In the genomic region with DNA sequence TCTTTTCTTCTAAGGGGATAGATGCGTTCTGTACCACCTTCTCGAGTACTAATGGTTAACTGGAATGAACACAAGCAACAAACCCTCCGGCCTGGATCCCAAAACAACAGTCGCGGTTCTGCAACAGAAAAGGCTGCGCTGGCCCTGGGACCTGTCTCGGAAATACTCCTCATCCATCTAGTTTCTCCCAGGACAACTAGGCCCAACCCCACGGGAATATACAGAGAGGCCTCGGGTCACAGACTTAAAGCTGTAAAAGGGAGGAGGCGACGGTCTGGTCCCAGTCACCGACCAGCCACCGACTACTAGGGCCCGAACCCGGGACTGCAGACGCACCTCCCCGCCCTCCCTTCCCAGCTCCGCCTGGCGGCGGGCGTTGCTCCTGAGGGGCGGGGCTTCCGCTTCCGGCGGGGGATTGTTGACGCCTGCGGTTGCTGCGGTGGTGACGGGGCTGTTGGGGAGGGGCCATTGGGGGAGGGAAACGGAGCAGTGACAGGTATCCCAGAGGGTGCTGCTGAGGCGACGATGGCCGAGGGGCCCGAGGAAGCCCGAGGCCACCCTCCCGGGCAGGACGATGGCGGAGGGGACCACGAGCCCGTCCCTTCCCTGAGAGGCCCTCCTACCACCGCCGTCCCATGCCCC, we compare ENCODE assay signal across 1 cellular context.
TF ChIP-seq lines count a peak whose summit lies in the region.

A gene with protein sequence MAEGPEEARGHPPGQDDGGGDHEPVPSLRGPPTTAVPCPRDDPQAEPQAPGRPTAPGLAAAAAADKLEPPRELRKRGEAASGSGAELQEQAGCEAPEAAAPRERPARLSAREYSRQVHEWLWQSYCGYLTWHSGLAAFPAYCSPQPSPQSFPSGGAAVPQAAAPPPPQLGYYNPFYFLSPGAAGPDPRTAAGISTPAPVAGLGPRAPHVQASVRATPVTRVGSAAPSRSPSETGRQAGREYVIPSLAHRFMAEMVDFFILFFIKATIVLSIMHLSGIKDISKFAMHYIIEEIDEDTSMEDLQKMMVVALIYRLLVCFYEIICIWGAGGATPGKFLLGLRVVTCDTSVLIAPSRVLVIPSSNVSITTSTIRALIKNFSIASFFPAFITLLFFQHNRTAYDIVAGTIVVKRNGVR (plus strand): TSS at position 418 of the 642 bp plus-strand sequence. CDS start 108 bp downstream, at position 526.

TF ChIP-seq in H1, 55 proteins besides CTCF, POLR2A, EP300 and RAD21 (continued from another document):
- no peak for TF ChIP-seq RNF2 (IDR thresholded peaks at IDR 0.05; ENCODE audit: borderline replicate concordance, low read depth, low read length, missing control alignments, poor library complexity, severe bottlenecking)
- no peak for TF ChIP-seq SIX5 (IDR thresholded peaks at IDR 0.05; ENCODE audit: low read depth, low read length)
